8 cellular contexts compared by ENCODE assay signal in genomic region chr15:76336254-76337046, GRCh38. TPM values are rescaled to one million over a fixed set of nuclear protein-coding genes. Genes with fewer than 3 reads are reported as not detected.
DNase-seq lines count a peak whose midpoint lies in the region; ATAC-seq and TF ChIP-seq lines count a peak whose summit lies in the region.

Gene ISL2, plus strand, starts transcription at chr15:76336773. Its CDS starts 111 bp downstream, at chr15:76336884.

- peaks cover 16% of the 10 kb centered on the region for H3K4me1 ChIP-seq in testis

- TF ChIP-seq POLR2A in testis (IDR thresholded peaks at IDR 0.05), result no peak

- peaks cover 3% of the 10 kb centered on the region for H3K27me3 ChIP-seq in testis

- in situ Hi-C loops in GM13976 (cut with MboI; ENCODE audit: low sequenced_read_pairs, unreplicated experiment), result no loop called here

- peaks cover 13% of the 10 kb centered on the region for H3K36me3 Mint-ChIP-seq in HFFc6 (ENCODE audit: low read depth)
- peaks cover 9% of the 10 kb centered on the region for H3K36me3 Mint-ChIP-seq in natural killer cell treated with Interleukin-12 subunit alpha and Interleukin-12 subunit beta and Interleukin-15 and Interleukin-18, amount 100 ng/mL, for 72 hours

- no peak within 1 kb of the TSS for H3K27ac ChIP-seq in testis

- peaks cover 38% of the 10 kb centered on the region for H3K4me1 Mint-ChIP-seq in HFFc6 (ENCODE audit: low read depth)
- H3K4me1 Mint-ChIP-seq in natural killer cell treated with Interleukin-12 subunit alpha and Interleukin-12 subunit beta and Interleukin-15 and Interleukin-18, amount 100 ng/mL, for 72 hours (ENCODE audit: low read depth in 2 of 2), result peaks cover 45 to 47% of the 10 kb centered on the region in 2 donors

- H3K4me3 Mint-ChIP-seq in HFFc6, result peak within 1 kb of the TSS; percentile 97
- H3K4me3 Mint-ChIP-seq in natural killer cell treated with Interleukin-12 subunit alpha and Interleukin-12 subunit beta and Interleukin-15 and Interleukin-18, amount 100 ng/mL, for 72 hours, result peak within 1 kb of the TSS; percentile 93

- H3K27ac Mint-ChIP-seq in HFFc6, result peak within 1 kb of the TSS; percentile 94
- peak within 1 kb of the TSS; percentile 20 to 73 for H3K27ac Mint-ChIP-seq in natural killer cell treated with Interleukin-12 subunit alpha and Interleukin-12 subunit beta and Interleukin-15 and Interleukin-18, amount 100 ng/mL, for 72 hours

- 9 to 13% methylated on average over 34 to 40 of the region's 40 CpGs for WGBS in testis, 2 donors

- no peaks in the 10 kb centered on the region for H3K36me3 ChIP-seq in testis (ENCODE audit: low read depth, missing control alignments)

- no peaks in the 10 kb centered on the region for H3K9me3 ChIP-seq in testis

- ATAC-seq in natural killer cell treated with Interleukin-12 subunit alpha and Interleukin-12 subunit beta and Interleukin-15 and Interleukin-18, amount 100 ng/mL, for 72 hours, result peak; percentile 79 to 85

- DNase-seq in GM13976 (ENCODE audit: low spot score) (peak; percentile 95), HFFc6 (peak; percentile 95), NCI-H2081 treated with DMSO at 0.1 percent for 48 hours (lab: John Stamatoyannopoulos, UW) (peak; percentile 52), fibroblast of mammary gland (ENCODE audit: low read depth) (peak; percentile 45), testis (peak; percentile 73), NCI-H187 treated with DMSO at 0.1 percent for 48 hours (lab: John Stamatoyannopoulos, UW) (no peak)
- peak; percentile 43 to 58 for DNase-seq in activated CD4-positive, alpha-beta T cell treated with anti-CD3 and anti-CD28 coated beads, Interleukin-2, amount 50 U/mL, for 4 hours
- DNase-seq in natural killer cell treated with Interleukin-12 subunit alpha and Interleukin-12 subunit beta and Interleukin-15 and Interleukin-18, amount 100 ng/mL, for 72 hours (ENCODE audit: low spot score), result peak; percentile 83

- no peaks in the 10 kb centered on the region for H3K9me3 Mint-ChIP-seq in HFFc6
- no peaks in the 10 kb centered on the region for H3K9me3 Mint-ChIP-seq in natural killer cell treated with Interleukin-12 subunit alpha and Interleukin-12 subunit beta and Interleukin-15 and Interleukin-18, amount 100 ng/mL, for 72 hours

- H3K4me3 ChIP-seq in fibroblast of mammary gland (ENCODE audit: control insufficient read depth, low read depth, low read length), result peak within 1 kb of the TSS; percentile 24
- H3K4me3 ChIP-seq in testis, result peak within 1 kb of the TSS; percentile 21 to 22

- intact Hi-C loops in testis (cut with DNase I; ENCODE audit: low total_unique reads), result no loop called here

- peaks cover 5% of the 10 kb centered on the region; the same call in 1 of the 2 replicates for H3K27me3 Mint-ChIP-seq in HFFc6 (ENCODE audit: insufficient read depth)
- H3K27me3 Mint-ChIP-seq in natural killer cell treated with Interleukin-12 subunit alpha and Interleukin-12 subunit beta and Interleukin-15 and Interleukin-18, amount 100 ng/mL, for 72 hours, result peaks cover 47 to 56% of the 10 kb centered on the region in 2 donors

- no peak for TF ChIP-seq CTCF in GM13976 (IDR thresholded peaks at IDR 0.05; ENCODE audit: borderline replicate concordance, control extremely low read depth, extremely low read depth, insufficient read depth, missing control alignments)
- TF ChIP-seq CTCF in HFFc6 (IDR thresholded peaks at IDR 0.05), result no peak
- no peak for TF ChIP-seq CTCF in fibroblast of mammary gland (conservative IDR thresholded peaks at IDR 0.05; ENCODE audit: control insufficient read depth, insufficient read depth, low read depth, low read length)
- no peak for TF ChIP-seq CTCF in testis (IDR thresholded peaks at IDR 0.05)

RNA-seq across cellular contexts. Expression of gene ISL2, which starts in this region (rescaled TPM):
- total RNA-seq in HFFc6 (2021; fragmentation: NEBNext Ultra II Directional; extraction: Animal tissue kit (Norgen Biotek cat#: 25700)), result 1 to 10 TPM; 3.7 to 6.6 (median 5.0) TPM
- total RNA-seq in natural killer cell treated with Interleukin-12 subunit alpha and Interleukin-12 subunit beta and Interleukin-15 and Interleukin-18, amount 100 ng/mL, for 72 hours, result 1 to 10 TPM in 1 of 2 donors, under 1 TPM in 1; 0.73 to 1.0 TPM
- total RNA-seq in testis, result 1 to 10 TPM; 3.5 to 4.2 TPM
- polyA plus RNA-seq in testis (ENCODE audit: insufficient read depth, low read depth, low replicate concordance), result 0.88 TPM
